ENCODE assay signal across 2 cellular contexts in genomic region chr10:89182894-89183293, GRCh38.
TF ChIP-seq lines count a peak whose summit lies in the region.

No MANE protein-coding gene starts in this region.

TF ChIP-seq in GM12891, 5 proteins besides CTCF, POLR2A, EP300 and RAD21:
- TF ChIP-seq SPI1 (IDR thresholded peaks at IDR 0.05; ENCODE audit: low read depth, low read length) (no peak), POU2F2 (IDR thresholded peaks at IDR 0.05; ENCODE audit: low read depth, low read length) (no peak), POLR2AphosphoS5 (IDR thresholded peaks at IDR 0.05; ENCODE audit: low read depth, low read length) (no peak), TAF1 (IDR thresholded peaks at IDR 0.05; ENCODE audit: low read depth, low read length) (no peak), PAX5 (IDR thresholded peaks at IDR 0.05; ENCODE audit: insufficient read depth, low read length, severe bottlenecking) (no peak)
TF ChIP-seq in GM12891: peak in this region for 0.

TF ChIP-seq in GM23338, 12 proteins besides CTCF, POLR2A, EP300 and RAD21:
- TF ChIP-seq STAT1 (IDR thresholded peaks at IDR 0.05; ENCODE audit: unreplicated experiment) (no peak), ZNF114 (CRISPR knock-in tag; IDR thresholded peaks at IDR 0.05) (no peak), ZNF462 (CRISPR knock-in tag; IDR thresholded peaks at IDR 0.05) (no peak), NANOG (IDR thresholded peaks at IDR 0.05; ENCODE audit: borderline replicate concordance) (no peak), CREB1 (CRISPR knock-in tag; IDR thresholded peaks at IDR 0.05; ENCODE audit: low read depth) (no peak), POLR2AphosphoS5 (IDR thresholded peaks at IDR 0.05; ENCODE audit: low read depth) (no peak), EZH2phosphoT487 (IDR thresholded peaks at IDR 0.05; ENCODE audit: unreplicated experiment) (no peak), EZH2 (IDR thresholded peaks at IDR 0.05; ENCODE audit: low read depth, unreplicated experiment) (no peak), JUNB (IDR thresholded peaks at IDR 0.05; ENCODE audit: unreplicated experiment) (no peak), ZNF331 (CRISPR knock-in tag; IDR thresholded peaks at IDR 0.05; ENCODE audit: low read depth) (no peak)
- TF ChIP-seq, protein P1, sequence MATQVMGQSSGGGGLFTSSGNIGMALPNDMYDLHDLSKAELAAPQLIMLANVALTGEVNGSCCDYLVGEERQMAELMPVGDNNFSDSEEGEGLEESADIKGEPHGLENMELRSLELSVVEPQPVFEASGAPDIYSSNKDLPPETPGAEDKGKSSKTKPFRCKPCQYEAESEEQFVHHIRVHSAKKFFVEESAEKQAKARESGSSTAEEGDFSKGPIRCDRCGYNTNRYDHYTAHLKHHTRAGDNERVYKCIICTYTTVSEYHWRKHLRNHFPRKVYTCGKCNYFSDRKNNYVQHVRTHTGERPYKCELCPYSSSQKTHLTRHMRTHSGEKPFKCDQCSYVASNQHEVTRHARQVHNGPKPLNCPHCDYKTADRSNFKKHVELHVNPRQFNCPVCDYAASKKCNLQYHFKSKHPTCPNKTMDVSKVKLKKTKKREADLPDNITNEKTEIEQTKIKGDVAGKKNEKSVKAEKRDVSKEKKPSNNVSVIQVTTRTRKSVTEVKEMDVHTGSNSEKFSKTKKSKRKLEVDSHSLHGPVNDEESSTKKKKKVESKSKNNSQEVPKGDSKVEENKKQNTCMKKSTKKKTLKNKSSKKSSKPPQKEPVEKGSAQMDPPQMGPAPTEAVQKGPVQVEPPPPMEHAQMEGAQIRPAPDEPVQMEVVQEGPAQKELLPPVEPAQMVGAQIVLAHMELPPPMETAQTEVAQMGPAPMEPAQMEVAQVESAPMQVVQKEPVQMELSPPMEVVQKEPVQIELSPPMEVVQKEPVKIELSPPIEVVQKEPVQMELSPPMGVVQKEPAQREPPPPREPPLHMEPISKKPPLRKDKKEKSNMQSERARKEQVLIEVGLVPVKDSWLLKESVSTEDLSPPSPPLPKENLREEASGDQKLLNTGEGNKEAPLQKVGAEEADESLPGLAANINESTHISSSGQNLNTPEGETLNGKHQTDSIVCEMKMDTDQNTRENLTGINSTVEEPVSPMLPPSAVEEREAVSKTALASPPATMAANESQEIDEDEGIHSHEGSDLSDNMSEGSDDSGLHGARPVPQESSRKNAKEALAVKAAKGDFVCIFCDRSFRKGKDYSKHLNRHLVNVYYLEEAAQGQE (IDR thresholded peaks at IDR 0.05; ENCODE audit: unreplicated experiment) = no peak
- TF ChIP-seq, protein P2, sequence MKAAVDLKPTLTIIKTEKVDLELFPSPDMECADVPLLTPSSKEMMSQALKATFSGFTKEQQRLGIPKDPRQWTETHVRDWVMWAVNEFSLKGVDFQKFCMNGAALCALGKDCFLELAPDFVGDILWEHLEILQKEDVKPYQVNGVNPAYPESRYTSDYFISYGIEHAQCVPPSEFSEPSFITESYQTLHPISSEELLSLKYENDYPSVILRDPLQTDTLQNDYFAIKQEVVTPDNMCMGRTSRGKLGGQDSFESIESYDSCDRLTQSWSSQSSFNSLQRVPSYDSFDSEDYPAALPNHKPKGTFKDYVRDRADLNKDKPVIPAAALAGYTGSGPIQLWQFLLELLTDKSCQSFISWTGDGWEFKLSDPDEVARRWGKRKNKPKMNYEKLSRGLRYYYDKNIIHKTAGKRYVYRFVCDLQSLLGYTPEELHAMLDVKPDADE (IDR thresholded peaks at IDR 0.05) = no peak
